8 cellular contexts compared by ENCODE assay signal in the genomic region with DNA sequence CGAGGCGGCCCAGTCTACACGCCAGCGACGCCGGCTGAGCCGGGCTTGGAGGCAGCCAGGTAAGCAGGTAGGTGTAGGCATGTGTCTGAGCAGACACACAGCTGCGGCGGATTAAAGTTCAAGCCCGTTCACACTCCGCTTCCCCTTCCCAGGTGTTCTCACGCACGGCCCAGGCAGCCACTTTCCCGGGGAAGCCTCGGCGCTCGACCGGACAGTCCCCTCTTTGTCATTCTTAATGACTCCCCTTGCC. TPM values are rescaled to one million over a fixed set of nuclear protein-coding genes. Genes with fewer than 3 reads are reported as not detected.
A peak's percentile ranks its signal among the peaks of the same experiment; 100 is the strongest.
DNase-seq lines count a peak whose midpoint lies in the region; ATAC-seq, FAIRE-seq and TF ChIP-seq lines count a peak whose summit lies in the region.

No MANE protein-coding gene starts in this region.

- peak overlapping the region; percentile 42 for H3K27ac Mint-ChIP-seq in activated naive CD8-positive, alpha-beta T cell treated with anti-CD3 and anti-CD28 coated beads, Interleukin-2, amount 50 U/mL, for 24 hours

- H3K36me3 ChIP-seq in keratinocyte (ENCODE audit: control insufficient read depth in 2 of 2, extremely low read depth in 1 of 2, insufficient read depth in 2 of 2, low read length in 2 of 2) = peaks cover 0 to 8% of the 10 kb centered on the region in 2 experiments

- dilution Hi-C loops in keratinocyte (cut with MboI; ENCODE audit: extremely low pct_ligation_motif_present, low sequenced_read_pairs) = no loop called here

- H3K9me3 ChIP-seq in keratinocyte (ENCODE audit: control insufficient read depth, low read depth, low read length) = no peaks in the 10 kb centered on the region

- peak overlapping the region; percentile 97 for H3K9ac ChIP-seq in keratinocyte (ENCODE audit: control insufficient read depth, extremely low read depth, insufficient read depth, low read length)

- FAIRE-seq in keratinocyte (lab: Jason Lieb, UNC) = no peak

- H4K20me1 ChIP-seq in keratinocyte (ENCODE audit: control insufficient read depth, extremely low read depth, insufficient read depth, low read length) = peaks cover 12% of the 10 kb centered on the region

- peak overlapping the region; percentile 97 for H3K4me2 ChIP-seq in keratinocyte (ENCODE audit: control insufficient read depth, extremely low read depth, insufficient read depth, low read depth, low read length)

- H3K9me3 Mint-ChIP-seq in activated naive CD8-positive, alpha-beta T cell treated with anti-CD3 and anti-CD28 coated beads, Interleukin-2, amount 50 U/mL, for 24 hours = no peaks in the 10 kb centered on the region

- H2AFZ ChIP-seq in keratinocyte (ENCODE audit: control insufficient read depth, low read length) = no peak overlapping the region

- DNase-seq in activated CD4-positive, CD25-positive, alpha-beta regulatory T cell (lab: John Stamatoyannopoulos, UW) = no peak
- DNase-seq in LNCaP clone FGC (ENCODE audit: low read depth) (no peak), keratinocyte (ENCODE audit: low read depth, low spot score) (no peak), RKO (ENCODE audit: low spot score) (no peak)
- DNase-seq in activated naive CD8-positive, alpha-beta T cell treated with anti-CD3 and anti-CD28 coated beads, Interleukin-2, amount 50 U/mL, for 24 hours = no peak
- DNase-seq in stimulated activated naive CD4-positive, alpha-beta T cell (lab: John Stamatoyannopoulos, UW) = peak in 4 of 6 experiments; percentile 34 to 74 (median 50)
- DNase-seq in stimulated activated CD4-positive, alpha-beta T cell treated with anti-CD3 and anti-CD28 coated beads, Interleukin-4, amount 100 ng/mL, for 4 hours = no peak

- H3K4me3 ChIP-seq in LNCaP clone FGC (ENCODE audit: low read depth, low read length) (peak overlapping the region; percentile 55), keratinocyte (ENCODE audit: control insufficient read depth in 2 of 3, extremely low read depth in 1 of 3, insufficient read depth in 2 of 3, low read depth in 1 of 3, low read length in 3 of 3) (peak overlapping the region; percentile 87 to 98 (median 87))

- H3K27me3 ChIP-seq in keratinocyte (ENCODE audit: control insufficient read depth, extremely low read depth, insufficient read depth, low read length) = no peaks in the 10 kb centered on the region

- H3K27me3 Mint-ChIP-seq in activated naive CD8-positive, alpha-beta T cell treated with anti-CD3 and anti-CD28 coated beads, Interleukin-2, amount 50 U/mL, for 24 hours = peaks cover 30% of the 10 kb centered on the region

- peaks cover 64% of the 10 kb centered on the region for H3K79me2 ChIP-seq in keratinocyte (ENCODE audit: control insufficient read depth, insufficient read depth, low read length)

- ATAC-seq in activated CD4-positive, CD25-positive, alpha-beta regulatory T cell treated with anti-CD3 and anti-CD28 coated beads, Interleukin-2, amount 50 U/mL, for 24 hours = peak; percentile 25 to 30
- peak; percentile 10 for ATAC-seq in activated naive CD8-positive, alpha-beta T cell treated with anti-CD3 and anti-CD28 coated beads, Interleukin-2, amount 50 U/mL, for 24 hours

- peaks cover 49% of the 10 kb centered on the region for H3K4me1 ChIP-seq in keratinocyte (ENCODE audit: control insufficient read depth, extremely low read depth, insufficient read depth, low read length)

- peaks cover 4% of the 10 kb centered on the region for H3K9me1 ChIP-seq in keratinocyte (ENCODE audit: control insufficient read depth, extremely low read depth, insufficient read depth, low read length)

- H3K4me1 Mint-ChIP-seq in activated naive CD8-positive, alpha-beta T cell treated with anti-CD3 and anti-CD28 coated beads, Interleukin-2, amount 50 U/mL, for 24 hours = peaks cover 20% of the 10 kb centered on the region

- no peaks in the 10 kb centered on the region for H3K36me3 Mint-ChIP-seq in activated naive CD8-positive, alpha-beta T cell treated with anti-CD3 and anti-CD28 coated beads, Interleukin-2, amount 50 U/mL, for 24 hours (ENCODE audit: low read depth)

- H3K4me3 Mint-ChIP-seq in activated naive CD8-positive, alpha-beta T cell treated with anti-CD3 and anti-CD28 coated beads, Interleukin-2, amount 50 U/mL, for 24 hours = peak overlapping the region; percentile 78

- H3K27ac ChIP-seq in keratinocyte (ENCODE audit: control insufficient read depth, insufficient read depth, low read length) = peak overlapping the region; percentile 95

- no peak for TF ChIP-seq CTCF in LNCaP clone FGC (IDR thresholded peaks at IDR 0.05; ENCODE audit: control insufficient read depth, extremely low read depth, insufficient read depth)
- TF ChIP-seq CTCF in keratinocyte (optimal IDR thresholded peaks at IDR 0.05 in 1 of 3, IDR thresholded peaks at IDR 0.05 in 1 of 3, conservative IDR thresholded peaks at IDR 0.05 in 1 of 3; ENCODE audit: extremely low read depth in 1 of 3, insufficient read depth in 2 of 3, low read length in 3 of 3) = no peak

RNA-seq across cellular contexts. Expression of gene TGFA, which starts 0.4 kb away (rescaled TPM):
- 26.6 to 71.8 TPM (median 51.7 TPM) in 3 replicates for polyA plus RNA-seq in keratinocyte
- 45.8 TPM for polyA plus RNA-seq in keratinocyte (2011; ENCODE audit: low read depth)
- 35.1 and 39.9 TPM in 2 replicates for polyA plus RNA-seq in keratinocyte (2011; cell fraction: cytosol; rRNA removed)
- 46.4 and 47.9 TPM in 2 replicates for polyA plus RNA-seq in keratinocyte (2011; cell fraction: nucleus; rRNA removed)
- polyA plus RNA-seq in keratinocyte (2012; ENCODE audit: low replicate concordance) = 45.8 and 70.2 TPM in 2 replicates
- polyA minus RNA-seq in keratinocyte = 42.6 to 126 TPM (median 65.6 TPM) in 3 replicates
- polyA minus RNA-seq in keratinocyte (2011; cell fraction: cytosol; rRNA and poly(A)+ RNA removed) = 76.2 TPM
- polyA minus RNA-seq in keratinocyte (2011; cell fraction: nucleus; rRNA and poly(A)+ RNA removed) = 66.3 and 93.9 TPM in 2 replicates

Comparison
In these comparisons a context has a peak if more than half of its experiments do, and no peak if none do; other contexts are left out.
1. DNase-seq: peak in stimulated activated naive CD4-positive, alpha-beta T cell (4 of 6); none in activated CD4-positive, CD25-positive, alpha-beta regulatory T cell (0 of 4), LNCaP clone FGC (single experiment), activated naive CD8-positive, alpha-beta T cell treated with anti-CD3 and anti-CD28 coated beads, Interleukin-2, amount 50 U/mL, for 24 hours (single experiment), keratinocyte (single experiment), RKO (single experiment) and stimulated activated CD4-positive, alpha-beta T cell treated with anti-CD3 and anti-CD28 coated beads, Interleukin-4, amount 100 ng/mL, for 4 hours (0 of 2).